1 cellular context compared by ENCODE assay signal in genomic region chr4:83917572-83917971, GRCh38.
TF ChIP-seq lines count a peak whose summit lies in the region.

No MANE protein-coding gene starts in this region.

TF ChIP-seq in K562, 482 proteins besides CTCF, POLR2A, EP300 and RAD21 (continued from another document and continues in another):
- TF ChIP-seq RNF219 (CRISPR knock-in tag; IDR thresholded peaks at IDR 0.05) (no peak), HMBOX1 (IDR thresholded peaks at IDR 0.05) (no peak), ZFP1 (CRISPR knock-in tag; IDR thresholded peaks at IDR 0.05) (no peak), MTA3 (IDR thresholded peaks at IDR 0.05; ENCODE audit: borderline replicate concordance) (no peak), ZNF668 (CRISPR knock-in tag; IDR thresholded peaks at IDR 0.05) (no peak), TARDBP (IDR thresholded peaks at IDR 0.05) (no peak), MED1 (CRISPR knock-in tag; IDR thresholded peaks at IDR 0.05; ENCODE audit: borderline replicate concordance) (no peak), ZNF407 (IDR thresholded peaks at IDR 0.05; ENCODE audit: low read depth) (no peak), NFE2L1 (tag; IDR thresholded peaks at IDR 0.05; ENCODE audit: borderline replicate concordance, low read depth) (peak; percentile 79), MAX (CRISPR knock-in tag; IDR thresholded peaks at IDR 0.05) (no peak), HLTF (IDR thresholded peaks at IDR 0.05) (no peak), PHF8 (IDR thresholded peaks at IDR 0.05; ENCODE audit: borderline replicate concordance, low read length) (no peak), SIN3A (IDR thresholded peaks at IDR 0.05; ENCODE audit: borderline replicate concordance in 2 of 2, control insufficient read depth in 1 of 2, low read depth in 2 of 2, low read length in 2 of 2) (no peak), BRF1 (IDR thresholded peaks at IDR 0.05; ENCODE audit: borderline replicate concordance, extremely low read depth, insufficient read length) (no peak), USF1 (CRISPR knock-in tag; IDR thresholded peaks at IDR 0.05) (peak; percentile 44; the same call in 1 of the 2 replicates), TFE3 (CRISPR knock-in tag; IDR thresholded peaks at IDR 0.05) (peak; percentile 42; the same call in 1 of the 2 replicates), BMI1 (IDR thresholded peaks at IDR 0.05; ENCODE audit: low read length) (no peak), KLF6 (CRISPR knock-in tag; IDR thresholded peaks at IDR 0.05; ENCODE audit: borderline replicate concordance) (peak; percentile 81; the same call in 1 of the 2 replicates), ZEB2 (IDR thresholded peaks at IDR 0.05) (no peak), IRF1 (CRISPR knock-in tag; IDR thresholded peaks at IDR 0.05; ENCODE audit: borderline replicate concordance) (no peak), ZNF311 (CRISPR knock-in tag; IDR thresholded peaks at IDR 0.05) (no peak), E2F3 (CRISPR knock-in tag; IDR thresholded peaks at IDR 0.05) (no peak), SPI1 (IDR thresholded peaks at IDR 0.05; ENCODE audit: borderline replicate concordance, low read depth, low read length) (no peak), PML (IDR thresholded peaks at IDR 0.05; ENCODE audit: low read length) (no peak), BCOR (IDR thresholded peaks at IDR 0.05) (no peak), ELF1 (tag; IDR thresholded peaks at IDR 0.05) (no peak), RBM34 (IDR thresholded peaks at IDR 0.05; ENCODE audit: borderline replicate concordance, insufficient read depth, low read length) (no peak), ZC3H8 (IDR thresholded peaks at IDR 0.05) (no peak), NCOR1 (IDR thresholded peaks at IDR 0.05) (no peak), TCF7L2 (IDR thresholded peaks at IDR 0.05; ENCODE audit: low read depth, low read length) (no peak), MYNN (IDR thresholded peaks at IDR 0.05) (no peak), MYNN (CRISPR knock-in tag; IDR thresholded peaks at IDR 0.05) (no peak), ZNF780A (CRISPR knock-in tag; IDR thresholded peaks at IDR 0.05) (no peak), LARP7 (IDR thresholded peaks at IDR 0.05) (no peak), SRSF3 (IDR thresholded peaks at IDR 0.05; ENCODE audit: insufficient read depth, low read length) (no peak), ZNF507 (tag; conservative IDR thresholded peaks at IDR 0.05) (no peak), TAF7 (tag; IDR thresholded peaks at IDR 0.05) (0 out of 2 replicates have a peak, but pooled peaks have one; percentile 21), ATF1 (CRISPR knock-in tag; IDR thresholded peaks at IDR 0.05) (no peak), ATF1 (tag; IDR thresholded peaks at IDR 0.05) (no peak), CREM (IDR thresholded peaks at IDR 0.05; ENCODE audit: low read depth) (no peak), SAFB (IDR thresholded peaks at IDR 0.05; ENCODE audit: borderline replicate concordance, low read depth, low read length) (no peak), MYBL2 (IDR thresholded peaks at IDR 0.05; ENCODE audit: low read depth) (no peak), MYBL2 (CRISPR knock-in tag; IDR thresholded peaks at IDR 0.05; ENCODE audit: borderline replicate concordance) (no peak), CGGBP1 (CRISPR knock-in tag; IDR thresholded peaks at IDR 0.05) (no peak), ZNF551 (CRISPR knock-in tag; IDR thresholded peaks at IDR 0.05) (no peak), SMARCB1 (IDR thresholded peaks at IDR 0.05; ENCODE audit: insufficient read length, low read depth) (no peak), CEBPZ (IDR thresholded peaks at IDR 0.05; ENCODE audit: borderline replicate concordance, low read depth, low read length) (no peak), TRIM24 (IDR thresholded peaks at IDR 0.05) (peak; percentile 59 to 65), CREB3L1 (IDR thresholded peaks at IDR 0.05; ENCODE audit: borderline replicate concordance, low read depth) (no peak), DACH1 (IDR thresholded peaks at IDR 0.05; ENCODE audit: partially characterized antibody) (no peak)
